Comparison of ENCODE assay signal across 8 cellular contexts in the genomic region with DNA sequence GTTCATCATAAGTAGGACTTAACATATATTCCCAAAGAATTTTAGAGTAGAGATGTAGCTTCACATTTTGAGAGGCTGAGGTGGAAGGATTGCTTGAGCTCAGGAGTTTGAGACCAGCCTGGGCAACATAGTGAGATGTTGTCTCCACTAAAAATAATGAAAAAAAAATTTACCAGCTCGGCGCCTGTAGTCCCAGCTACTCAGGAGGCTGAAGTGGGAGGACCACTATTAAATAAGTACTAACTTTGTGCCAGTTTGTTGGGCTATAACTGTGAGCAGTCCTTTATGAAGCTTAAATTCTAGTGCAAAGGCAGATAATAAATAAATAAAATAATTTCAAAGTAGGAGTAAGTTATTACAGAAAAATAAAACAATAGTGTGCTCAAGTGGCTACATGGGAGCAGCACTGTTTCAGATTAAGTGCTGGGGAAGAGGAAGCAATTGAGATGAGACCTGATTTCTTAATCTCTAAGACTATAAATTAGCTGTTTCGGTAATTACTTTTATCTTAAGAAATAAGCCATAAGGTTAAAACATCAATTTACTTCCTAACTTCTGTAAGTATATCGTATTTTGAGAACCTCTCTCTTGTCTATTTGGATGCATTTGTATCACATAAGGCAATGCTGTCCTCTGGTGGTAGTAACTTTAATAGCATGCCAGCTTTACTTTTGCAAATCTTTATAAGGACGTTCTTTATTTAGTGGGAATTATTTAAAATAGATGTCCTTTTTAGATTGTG.
DNase-seq lines count a peak whose midpoint lies in the region; ATAC-seq lines count a peak whose summit lies in the region.

No MANE protein-coding gene starts in this region.

- DNase-seq in activated CD4-positive, alpha-beta T cell treated with anti-CD3 and anti-CD28 coated beads for 4 hours: peak; percentile 2 to 32
- no peak for DNase-seq in activated CD4-positive, alpha-beta T cell treated with anti-CD3 and anti-CD28 coated beads for 1 hour
- peak; percentile 22 to 72 for DNase-seq in SJCRH30
- peak; percentile 12 for DNase-seq in effector CD4-positive, alpha-beta T cell
- DNase-seq in medulla oblongata (ENCODE audit: extremely low spot score): peak; percentile 85
- DNase-seq in islet precursor cell: no peak

- ATAC-seq in GM21423 (IDR thresholded peaks at IDR 0.05; ENCODE audit: unreplicated experiment): peak; percentile 63

- peaks cover 26% of the 10 kb centered on the region for H3K36me3 ChIP-seq in SJCRH30

- no peaks in the 10 kb centered on the region for H3K9me3 ChIP-seq in SJCRH30 (replicated peaks)

- H3K27ac Mint-ChIP-seq in IgD-negative memory B cell: peak overlapping the region; percentile 11 to 65 (median 63)

- H3K4me3 Mint-ChIP-seq in IgD-negative memory B cell: no peak overlapping the region

- peaks cover 4 to 11% (median 11%) of the 10 kb centered on the region in 3 donors for H3K4me1 Mint-ChIP-seq in IgD-negative memory B cell

- no peaks in the 10 kb centered on the region for H3K9me3 Mint-ChIP-seq in IgD-negative memory B cell

- no peak overlapping the region for H3K27ac ChIP-seq in SJCRH30

- H3K4me1 ChIP-seq in SJCRH30: no peaks in the 10 kb centered on the region

- H3K27me3 Mint-ChIP-seq in IgD-negative memory B cell: no peaks in the 10 kb centered on the region

- no peaks in the 10 kb centered on the region for H3K36me3 Mint-ChIP-seq in IgD-negative memory B cell

- no peaks in the 10 kb centered on the region for H3K27me3 ChIP-seq in SJCRH30

- H3K4me3 ChIP-seq in SJCRH30: no peak overlapping the region

Comparison
In these comparisons a context has a peak if more than half of its experiments do, and no peak if none do; other contexts are left out.
1. DNase-seq: peak in activated CD4-positive, alpha-beta T cell treated with anti-CD3 and anti-CD28 coated beads for 4 hours (2 of 2), SJCRH30 (2 of 2), effector CD4-positive, alpha-beta T cell (single experiment) and medulla oblongata (single experiment); none in activated CD4-positive, alpha-beta T cell treated with anti-CD3 and anti-CD28 coated beads for 1 hour (single experiment) and islet precursor cell (single experiment).